17 cellular contexts compared by ENCODE assay signal in genomic region chr4:26406346-26406975, GRCh38.
DNase-seq lines count a peak whose midpoint lies in the region; ATAC-seq lines count a peak whose summit lies in the region.
"Had no signal": no experiment of that assay in that cellular context is flagged by ENCODE, and none has a peak within 500 bp of the region (broad histone marks: within the 10 kb centered on the region; RNA-seq: fewer than 3 reads in every experiment).

No MANE protein-coding gene starts in this region.

- H3K79me1 ChIP-seq in mesenchymal stem cell (replicated peaks; ENCODE audit: low read length, poor library complexity, severe bottlenecking), result peaks cover 8% of the 10 kb centered on the region

- H2BK15ac ChIP-seq in mesenchymal stem cell (ENCODE audit: low read depth, poor library complexity, severe bottlenecking), result no peak overlapping the region

- H3K4me1 ChIP-seq in adipocyte (ENCODE audit: control insufficient read depth, insufficient read depth, low read length) (peaks cover 16% of the 10 kb centered on the region), mesenchymal stem cell (ENCODE audit: control insufficient read depth, insufficient read depth, low read depth, low read length) (no peaks in the 10 kb centered on the region)

- H3K9me3 Mint-ChIP-seq in activated CD4-positive, alpha-beta T cell treated with anti-CD3 and anti-CD28 coated beads, Interleukin-2, amount 10 ng/mL, durations not matched to agents 7 days and 5 days, result peaks cover 20% of the 10 kb centered on the region

- no peak for DNase-seq in activated CD4-positive, alpha-beta T cell treated with anti-CD3 and anti-CD28 coated beads, Interleukin-2, amount 10 ng/mL, durations not matched to agents 7 days and 5 days
- no peak for DNase-seq in activated CD4-positive, alpha-beta T cell treated with anti-CD3 and anti-CD28 coated beads, Interleukin-2, amount 50 U/mL, for 1 hour
- DNase-seq in LHCN-M2 (ENCODE audit: low read depth) (peak; percentile 40), adipocyte (ENCODE audit: low read depth) (no peak), mesenchymal stem cell (no peak), NCI-H1930 (lab: John Stamatoyannopoulos, UW) (no peak), HuH-7 (ENCODE audit: low spot score) (no peak)
- DNase-seq: activated T-cell treated with anti-CD3 and anti-CD28 coated beads, Interleukin-2, amount 50 U/mL, for 48 hours; NCI-H1105 treated with DMSO at 0.1 percent for 48 hours; NCI-H748 treated with DMSO at 0.1 percent for 48 hours; stimulated activated CD4-positive, alpha-beta T cell treated with anti-CD3 and anti-CD28 coated beads, Interleukin-2, amount 100 ng/mL, for 24 hours had no signal

- no peak overlapping the region for H3K27ac ChIP-seq in mesenchymal stem cell (ENCODE audit: low read length, poor library complexity, severe bottlenecking)
- H3K27ac ChIP-seq: esophagus muscularis mucosa, SJCRH30 had no signal

- CTCF ChIA-PET in activated CD4-positive, alpha-beta T cell treated with anti-CD3 and anti-CD28 coated beads, Interleukin-2, amount 10 ng/mL, durations not matched to agents 7 days and 5 days (lab: Charles Lee), result interaction anchor here (1.1 to 1.6 kb wide), 4 partner anchors 31 to 413 kb away, joined by 3 to 6 read pairs (median 4); no protein-coding TSS in a partner anchor

- H2AFZ ChIP-seq in mesenchymal stem cell (ENCODE audit: low read depth, low read length), result no peak overlapping the region

- ATAC-seq in HG03378 (IDR thresholded peaks at IDR 0.05; ENCODE audit: unreplicated experiment), result no peak
- ATAC-seq: stimulated activated memory B cell treated with anti-CD40 and anti-IgM and Interleukin-4, amounts not matched to agents 10 μg/mL and 1 μg/mL and 100 μg/mL, for 72 hours had no signal

- no peaks in the 10 kb centered on the region for H3K27me3 Mint-ChIP-seq in activated CD4-positive, alpha-beta T cell treated with anti-CD3 and anti-CD28 coated beads, Interleukin-2, amount 10 ng/mL, durations not matched to agents 7 days and 5 days
- H3K27me3 Mint-ChIP-seq: central memory CD8-positive, alpha-beta T cell; progenitor cell of endocrine pancreas; stimulated activated memory B cell treated with anti-CD40 and anti-IgM and Interleukin-4, amounts not matched to agents 10 μg/mL and 1 μg/mL and 100 μg/mL, for 72 hours had no signal

- H3K9ac ChIP-seq in adipocyte (ENCODE audit: low read length), result peak overlapping the region; percentile 58
- H3K9ac ChIP-seq in mesenchymal stem cell (ENCODE audit: low read length), result peak overlapping the region; percentile 76

- H3K4me1 Mint-ChIP-seq in activated CD4-positive, alpha-beta T cell treated with anti-CD3 and anti-CD28 coated beads, Interleukin-2, amount 10 ng/mL, durations not matched to agents 7 days and 5 days, result peaks cover 27% of the 10 kb centered on the region

- no peak overlapping the region for H3K18ac ChIP-seq in mesenchymal stem cell (ENCODE audit: low read depth in 1 of 2, low read length in 2 of 2)

- no peak overlapping the region for H3K23ac ChIP-seq in mesenchymal stem cell (ENCODE audit: low read length in 2 of 2)

- no peak overlapping the region for H2AK5ac ChIP-seq in mesenchymal stem cell (ENCODE audit: low read length, severe bottlenecking)

- H3K27me3 ChIP-seq in adipocyte (replicated peaks; ENCODE audit: control insufficient read depth, insufficient read depth, low read length), result no peaks in the 10 kb centered on the region
- H3K27me3 ChIP-seq in mesenchymal stem cell (ENCODE audit: control insufficient read depth in 1 of 2, insufficient read depth in 1 of 2, low read length in 2 of 2), result no peaks in the 10 kb centered on the region
- H3K27me3 ChIP-seq: esophagus muscularis mucosa, SJCRH30 had no signal

- POLR2A ChIA-PET in activated CD4-positive, alpha-beta T cell treated with anti-CD3 and anti-CD28 coated beads, Interleukin-2, amount 10 ng/mL, durations not matched to agents 7 days and 5 days (lab: Charles Lee), result interaction anchor here (0.5 kb wide), 1 partner anchor 73 kb away, joined by 3 read pairs; no protein-coding TSS in a partner anchor

- peak overlapping the region; percentile 76 for H3K27ac Mint-ChIP-seq in activated CD4-positive, alpha-beta T cell treated with anti-CD3 and anti-CD28 coated beads, Interleukin-2, amount 10 ng/mL, durations not matched to agents 7 days and 5 days
- H3K27ac Mint-ChIP-seq: progenitor cell of endocrine pancreas; stimulated activated memory B cell treated with anti-CD40 and anti-IgM and Interleukin-4, amounts not matched to agents 10 μg/mL and 1 μg/mL and 100 μg/mL, for 72 hours had no signal

- no peak overlapping the region for H4K8ac ChIP-seq in mesenchymal stem cell (ENCODE audit: low read length)

- H4K91ac ChIP-seq in mesenchymal stem cell (ENCODE audit: low read length), result no peak overlapping the region

- no peak overlapping the region for H2BK120ac ChIP-seq in mesenchymal stem cell (ENCODE audit: low read depth, low read length)

- H3K4me3 ChIP-seq in adipocyte (ENCODE audit: low read length) (peak overlapping the region; percentile 35), mesenchymal stem cell (ENCODE audit: insufficient read depth in 1 of 2, low read depth in 1 of 2, low read length in 2 of 2) (no peak overlapping the region)
- H3K4me3 ChIP-seq: esophagus muscularis mucosa, SJCRH30 had no signal

- no peak overlapping the region for H3K4me2 ChIP-seq in mesenchymal stem cell (ENCODE audit: low read length, poor library complexity, severe bottlenecking)

- WGBS in mesenchymal stem cell, result 96% methylated on average over 3 of the region's 4 CpGs

- H3K9me3 ChIP-seq in adipocyte (ENCODE audit: control insufficient read depth, low read length) (peaks cover 17% of the 10 kb centered on the region), mesenchymal stem cell (ENCODE audit: control insufficient read depth, low read length) (peaks cover 20% of the 10 kb centered on the region)

- H3K4ac ChIP-seq in mesenchymal stem cell (ENCODE audit: low read depth in 1 of 2, low read length in 2 of 2), result no peak overlapping the region

- peaks cover 23% of the 10 kb centered on the region for H3K36me3 ChIP-seq in adipocyte (ENCODE audit: control insufficient read depth, insufficient read depth, low read length, severe bottlenecking)
- peaks cover 6 to 93% of the 10 kb centered on the region in 2 experiments for H3K36me3 ChIP-seq in mesenchymal stem cell (ENCODE audit: control insufficient read depth in 1 of 2, insufficient read depth in 2 of 2, low read depth in 1 of 2, low read length in 2 of 2)

- no peak overlapping the region for H3K14ac ChIP-seq in mesenchymal stem cell (ENCODE audit: low read length in 2 of 2)

- peaks cover 43% of the 10 kb centered on the region for H3K36me3 Mint-ChIP-seq in activated CD4-positive, alpha-beta T cell treated with anti-CD3 and anti-CD28 coated beads, Interleukin-2, amount 10 ng/mL, durations not matched to agents 7 days and 5 days (ENCODE audit: low read depth)

- no peak overlapping the region for H2BK5ac ChIP-seq in mesenchymal stem cell (ENCODE audit: low read depth, low read length, poor library complexity, severe bottlenecking)

- no peak overlapping the region for H2BK12ac ChIP-seq in mesenchymal stem cell (ENCODE audit: low read length in 2 of 2)

- no peak overlapping the region for H3K4me3 Mint-ChIP-seq in activated CD4-positive, alpha-beta T cell treated with anti-CD3 and anti-CD28 coated beads, Interleukin-2, amount 10 ng/mL, durations not matched to agents 7 days and 5 days
- H3K4me3 Mint-ChIP-seq: central memory CD8-positive, alpha-beta T cell; stimulated activated memory B cell treated with anti-CD40 and anti-IgM and Interleukin-4, amounts not matched to agents 10 μg/mL and 1 μg/mL and 100 μg/mL, for 72 hours had no signal
